In genomic region chr19:37468961-37469777, GRCh38 we compare ENCODE assay signal across 8 cellular contexts. TPM values are rescaled to one million over a fixed set of nuclear protein-coding genes. Genes with fewer than 3 reads are reported as not detected.
DNase-seq lines count a peak whose midpoint lies in the region; ATAC-seq and TF ChIP-seq lines count a peak whose summit lies in the region.

ZNF570 (plus strand) TSS chr19:37469356; CDS start chr19:37470355, 999 bp downstream.

- under 1% methylated on average over 58 of the region's 63 CpGs for WGBS in prostate gland

- peaks cover 20% of the 10 kb centered on the region for H3K36me3 Mint-ChIP-seq in T-cell

- TF ChIP-seq POLR2A in prostate gland (IDR thresholded peaks at IDR 0.05) = peak; percentile 55

- peak in 2 of 4 experiments; percentile 1 to 8 for TF ChIP-seq CTCF in prostate gland (IDR thresholded peaks at IDR 0.05)

- H3K27ac Mint-ChIP-seq in T-cell = peak within 1 kb of the TSS; percentile 95 to 98

- H3K4me3 ChIP-seq in HAP-1 (peak within 1 kb of the TSS; percentile 73), prostate gland (peak within 1 kb of the TSS; percentile 44 to 81)

- H3K4me1 ChIP-seq in HAP-1 (peaks cover 3% of the 10 kb centered on the region), prostate gland (replicated peaks) (no peaks in the 10 kb centered on the region)

- intact Hi-C loops in left ventricle myocardium superior (cut with micrococcal nuclease) = no loop called here
- intact Hi-C loops in prostate gland (cut with DNase I) = loop anchor here (2.0 to 5.0 kb wide), 5 partner anchors 38 to 622 kb away; partner anchors contain the start of genes ZNF527, ZNF540, ZNF568 and ZNF571

- DNase-seq in ELR (ENCODE audit: low read depth) (peak; percentile 89), HAP-1 (ENCODE audit: low spot score in 2 of 2) (peak; percentile 67 to 90), NCI-H1105 treated with DMSO at 0.1 percent for 48 hours (lab: John Stamatoyannopoulos, UW) (peak; percentile 89), T-cell (peak; percentile 75 to 92 (median 86)), amygdala (lab: John Stamatoyannopoulos, UW) (peak in 54 of 56 donors; percentile 54 to 92 (median 82)), left ventricle myocardium superior (peak; percentile 94), prostate gland (ENCODE audit: low spot score) (peak; percentile 86), ureter (ENCODE audit: low spot score) (peak; percentile 92)

- no peaks in the 10 kb centered on the region for H3K27me3 ChIP-seq in HAP-1 (ENCODE audit: low read depth)
- no peaks in the 10 kb centered on the region for H3K27me3 ChIP-seq in prostate gland (replicated peaks; ENCODE audit: insufficient read depth)

- in situ Hi-C loops in HAP-1 (cut with MboI; ENCODE audit: low sequenced_read_pairs) = no loop called here

- POLR2A ChIA-PET in T-cell (lab: Charles Lee) = interaction anchor here in 1 of 2 donors (1.2 kb wide), 1 partner anchor 125 kb away, joined by 5 read pairs; the partner anchor contains the start of genes ZNF540 and ZNF571

- H3K4me1 Mint-ChIP-seq in T-cell = peaks cover 40 to 46% (median 43%) of the 10 kb centered on the region in 3 donors

- CTCF ChIA-PET in T-cell (lab: Charles Lee) = interaction anchor here in 1 of 2 donors (0.6 to 1.4 kb wide), 2 partner anchors 37 to 98 kb away, joined by 3 to 6 read pairs; partner anchors contain the start of genes ZNF527 and ZNF793

- peaks cover 15% of the 10 kb centered on the region for H3K36me3 ChIP-seq in HAP-1 (replicated peaks)
- no peaks in the 10 kb centered on the region for H3K36me3 ChIP-seq in prostate gland

- H3K27ac ChIP-seq in prostate gland = peak within 1 kb of the TSS; percentile 89 to 95

- H3K9me3 ChIP-seq in HAP-1 (peaks cover 7% of the 10 kb centered on the region; the same call in 1 of the 2 replicates), prostate gland (no peaks in the 10 kb centered on the region)

- H3K4me3 Mint-ChIP-seq in T-cell = peak within 1 kb of the TSS in 2 of 3 donors; percentile 96 to 98

- H3K27me3 Mint-ChIP-seq in T-cell = no peaks in the 10 kb centered on the region

- peaks cover 9 to 16% (median 12%) of the 10 kb centered on the region in 3 donors for H3K9me3 Mint-ChIP-seq in T-cell

- ATAC-seq in T-cell (replicated peaks in 1 of 4) (peak; percentile 78 to 79 (median 79)), left ventricle myocardium superior (peak; percentile 87)

RNA-seq across cellular contexts. Expression of gene ZNF570, which starts in this region (rescaled TPM):
- total RNA-seq in T-cell (10 to 100 TPM in 4 of 5 donors, 1 to 10 TPM in 1; 8.6 to 14.6 (median 12.5) TPM), left ventricle myocardium superior (7.3 TPM), prostate gland (10 to 100 TPM in 1 of 2 donors, 1 to 10 TPM in 1; 6.6 to 13.5 TPM), ureter (6.9 TPM)

Comparison
In these comparisons a context has a peak if more than half of its experiments do, and no peak if none do; other contexts are left out.
1. Peak in every context shown above with its lines: DNase-seq, ATAC-seq, H3K4me3 ChIP-seq and H3K27ac ChIP-seq.